Comparison of ENCODE assay signal across 20 cellular contexts in the genomic region with DNA sequence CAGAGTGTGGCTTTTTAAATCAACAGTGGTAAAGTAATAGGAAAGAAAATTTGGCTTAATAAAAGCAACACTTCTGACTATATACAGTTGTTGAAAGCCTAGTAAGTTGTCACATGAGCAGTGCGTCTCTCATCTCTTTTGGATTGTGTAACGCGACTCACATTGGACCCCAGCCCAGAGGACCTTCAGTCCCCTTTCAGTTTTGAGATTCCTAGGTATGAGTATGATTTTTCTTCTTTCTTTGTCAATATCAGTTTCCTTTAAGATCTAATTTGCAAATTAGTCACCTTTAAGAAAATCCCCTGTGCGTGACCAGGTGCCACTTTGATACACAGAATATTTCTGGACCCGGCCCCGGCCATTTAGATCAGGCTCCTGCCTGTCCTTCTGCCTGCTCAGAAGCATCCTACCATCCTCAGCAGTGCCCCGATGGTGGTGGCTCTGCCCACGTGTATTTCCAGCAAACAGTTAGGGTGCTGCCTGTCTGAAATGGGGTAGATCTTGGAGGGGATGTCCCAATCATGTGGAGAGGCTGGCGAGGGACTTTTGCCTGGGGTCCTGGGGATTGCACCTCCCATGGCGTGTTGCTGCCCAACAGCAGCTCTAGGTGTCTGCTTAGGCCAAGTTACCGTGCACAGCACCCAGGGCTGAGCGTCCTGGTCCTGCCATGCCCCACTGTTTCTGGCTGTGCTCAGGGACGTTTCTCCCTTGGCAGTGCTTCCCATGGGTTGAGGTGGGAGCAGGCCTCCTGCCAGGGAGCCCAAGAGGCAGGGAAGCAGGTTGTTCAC. TPM values are rescaled to one million over a fixed set of nuclear protein-coding genes. Genes with fewer than 3 reads are reported as not detected.
DNase-seq lines count a peak whose midpoint lies in the region; ATAC-seq and TF ChIP-seq lines count a peak whose summit lies in the region.
"Had no signal": no experiment of that assay in that cellular context is flagged by ENCODE, and none has a peak within 500 bp of the region (broad histone marks: within the 10 kb centered on the region; RNA-seq: fewer than 3 reads in every experiment).

No MANE protein-coding gene starts in this region.

- DNase-seq in GM13977 (ENCODE audit: low spot score), result peak; percentile 54
- peak; percentile 21 for DNase-seq in fibroblast of pulmonary artery (ENCODE audit: low read depth)
- DNase-seq in sciatic nerve (ENCODE audit: low spot score), result no peak
- no peak for DNase-seq in BE2C
- no peak for DNase-seq in NCI-H2171 treated with DMSO at 0.1 percent for 48 hours (lab: John Stamatoyannopoulos, UW)
- DNase-seq in NCI-H2196 (lab: John Stamatoyannopoulos, UW; ENCODE audit: unreplicated experiment), result no peak
- DNase-seq: activated gamma-delta T cell; DMS 273 treated with DMSO at 0.1 percent for 48 hours; KG1; kidney glomerular epithelial cell; NCI-H1105; NCI-H2107; NCI-H69; stimulated activated CD4-positive, alpha-beta T cell treated with anti-CD3 and anti-CD28 coated beads, Interleukin-4, amount 100 ng/mL, for 1 hour; thyroid gland had no signal

- no peaks in the 10 kb centered on the region for H3K27me3 ChIP-seq in BE2C
- H3K27me3 ChIP-seq: BLaER1, hepatocyte, thyroid gland had no signal

- H3K9me3 ChIP-seq in BE2C, result no peaks in the 10 kb centered on the region
- H3K9me3 ChIP-seq: BLaER1, thyroid gland had no signal

- no peaks in the 10 kb centered on the region for H3K4me1 ChIP-seq in BE2C

- TF ChIP-seq CTCF in GM13977 (IDR thresholded peaks at IDR 0.05; ENCODE audit: extremely low read depth, insufficient read depth, missing control alignments), result no peak
- no peak for TF ChIP-seq CTCF in fibroblast of pulmonary artery (IDR thresholded peaks at IDR 0.05; ENCODE audit: low read length, missing control alignments)
- TF ChIP-seq CTCF in BE2C (IDR thresholded peaks at IDR 0.05; ENCODE audit: low read depth, low read length), result no peak

- intact Hi-C loops in sciatic nerve (cut with DNase I), result no loop called here

- H3K4me3 ChIP-seq in fibroblast of pulmonary artery (replicated peaks; ENCODE audit: low read depth, low read length) (no peak overlapping the region), BE2C (ENCODE audit: low read depth, low read length) (no peak overlapping the region)
- H3K4me3 ChIP-seq: BLaER1, hepatocyte, thyroid gland had no signal

- in situ Hi-C loops in GM13977 (cut with MboI; ENCODE audit: low pct_unique_long_range_greater_than_20kb, low sequenced_read_pairs, unreplicated experiment), result no loop called here

- ATAC-seq in GM21619 (IDR thresholded peaks at IDR 0.05; ENCODE audit: unreplicated experiment) (peak; percentile 35), sciatic nerve (peak; percentile 48)

- H3K36me3 ChIP-seq in BE2C, result peaks cover 29% of the 10 kb centered on the region

RNA-seq across cellular contexts. Expression of a gene that starts 21.1 kb away (rescaled TPM):
- 32.3 TPM for total RNA-seq in sciatic nerve
- polyA plus RNA-seq in BE2C (2012; ENCODE audit: insufficient read depth, insufficient read length, low read depth), result 104 TPM

RNA-seq across cellular contexts. Expression of a gene that starts 21.3 kb away (rescaled TPM):
- 13.4 TPM for total RNA-seq in sciatic nerve
- polyA plus RNA-seq in BE2C (2012; ENCODE audit: insufficient read depth, insufficient read length, low read depth), result 38.7 TPM

RNA-seq across cellular contexts. Expression of a gene that starts 59.1 kb away (rescaled TPM):
- total RNA-seq in sciatic nerve, result not detected
- not detected for polyA plus RNA-seq in BE2C (2012; ENCODE audit: insufficient read depth, insufficient read length, low read depth)
- total RNA-seq: activated CD8-positive, alpha-beta memory T cell treated with anti-CD3 and anti-CD28 coated beads for 36 hours; hepatocyte; mononuclear cell; thyroid gland had no signal
- polyA plus RNA-seq: hepatocyte had no signal

Comparison
In these comparisons a context has a peak if more than half of its experiments do, and no peak if none do; other contexts are left out.
1. DNase-seq: peak in GM13977 (single experiment) and fibroblast of pulmonary artery (single experiment); none in sciatic nerve (single experiment), BE2C (single experiment), NCI-H2171 treated with DMSO at 0.1 percent for 48 hours (single experiment) and NCI-H2196 (single experiment).